ENCODE assay signal across 16 cellular contexts in the genomic region with DNA sequence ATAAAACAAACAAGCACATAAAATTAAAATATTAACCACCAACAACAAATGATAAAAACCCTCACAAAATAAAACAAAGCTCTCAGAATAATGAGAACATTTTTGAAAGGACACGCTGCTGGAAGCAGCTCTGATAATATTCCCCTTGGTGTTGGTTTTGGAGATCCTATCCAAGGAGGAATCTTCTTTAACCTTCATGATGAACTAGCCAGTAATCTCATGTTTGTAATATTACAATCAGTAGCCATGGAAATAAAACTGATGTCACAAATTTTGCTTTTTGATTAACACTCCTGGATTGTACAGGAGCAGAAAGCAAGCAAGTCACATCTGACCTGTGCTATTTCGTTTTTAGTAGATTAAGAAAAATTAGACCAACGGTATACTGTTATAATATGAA.
DNase-seq lines count a peak whose midpoint lies in the region; TF ChIP-seq lines count a peak whose summit lies in the region.
"Had no signal": no experiment of that assay in that cellular context is flagged by ENCODE, and none has a peak within 500 bp of the region (broad histone marks: within the 10 kb centered on the region; RNA-seq: fewer than 3 reads in every experiment).

No MANE protein-coding gene starts in this region.

- peaks cover 2% of the 10 kb centered on the region for H3K36me3 Mint-ChIP-seq in activated CD4-positive, alpha-beta T cell treated with anti-CD3 and anti-CD28 coated beads, Interleukin-2, amount 10 ng/mL, durations not matched to agents 24 days and 14 days (ENCODE audit: low read depth)
- H3K36me3 Mint-ChIP-seq in mesothelial cell of epicardium (no peaks in the 10 kb centered on the region), type B pancreatic cell (peaks cover 3% of the 10 kb centered on the region)

- H3K4me3 Mint-ChIP-seq in activated CD4-positive, alpha-beta T cell treated with anti-CD3 and anti-CD28 coated beads, Interleukin-2, amount 10 ng/mL, durations not matched to agents 24 days and 14 days = no peak overlapping the region
- no peak overlapping the region for H3K4me3 Mint-ChIP-seq in mesothelial cell of epicardium
- peak overlapping the region; percentile 41 for H3K4me3 Mint-ChIP-seq in type B pancreatic cell
- H3K4me3 Mint-ChIP-seq: CD8-positive, alpha-beta T cell; H9 had no signal

- no peaks in the 10 kb centered on the region for H3K27me3 Mint-ChIP-seq in activated CD4-positive, alpha-beta T cell treated with anti-CD3 and anti-CD28 coated beads, Interleukin-2, amount 10 ng/mL, durations not matched to agents 24 days and 14 days
- H3K27me3 Mint-ChIP-seq in mesothelial cell of epicardium (ENCODE audit: low read depth) (no peaks in the 10 kb centered on the region), type B pancreatic cell (no peaks in the 10 kb centered on the region)

- CTCF ChIA-PET in SK-N-SH (lab: Yijun Ruan, JAX) = interaction anchor here (0.6 to 9.4 kb wide), 46 partner anchors 10 to 1947 kb away, joined by 3 to 128 read pairs (median 5); a partner anchor contains a TSS

- no peak for TF ChIP-seq EP300 in SK-N-SH (IDR thresholded peaks at IDR 0.05; ENCODE audit: borderline replicate concordance in 1 of 2, low read depth in 1 of 2, low read length in 1 of 2)

- H3K4me1 ChIP-seq in SK-N-SH (ENCODE audit: control insufficient read depth in 1 of 2, insufficient read depth in 2 of 2, low read depth in 1 of 2, low read length in 1 of 2) = peaks cover 51 to 54% of the 10 kb centered on the region in 2 experiments

- TF ChIP-seq CTCF in SK-N-SH (IDR thresholded peaks at IDR 0.05) = no peak
- no peak for TF ChIP-seq CTCF in mesothelial cell of epicardium (IDR thresholded peaks at IDR 0.05; ENCODE audit: unreplicated experiment)
- no peak for TF ChIP-seq CTCF in type B pancreatic cell (conservative IDR thresholded peaks at IDR 0.05)

- no peaks in the 10 kb centered on the region for H3K9me3 ChIP-seq in SK-N-SH

- WGBS in SK-N-SH (ENCODE audit: low lambda C conversion rate) = 66% methylated on average over 3 of the region's 3 CpGs

- DNase-seq in activated CD4-positive, alpha-beta T cell treated with anti-CD3 and anti-CD28 coated beads, Interleukin-2, amount 10 ng/mL, durations not matched to agents 24 days and 14 days = no peak
- no peak for DNase-seq in activated CD4-positive, alpha-beta T cell treated with anti-CD3 and anti-CD28 coated beads for 1 hour
- DNase-seq in SK-N-SH (no peak), mesothelial cell of epicardium (ENCODE audit: low spot score in 2 of 2, unreplicated experiment in 2 of 2) (no peak), type B pancreatic cell (ENCODE audit: extremely low spot score, unreplicated experiment) (no peak), H7 (no peak), H4 (ENCODE audit: low spot score) (no peak)
- DNase-seq: AML-193; C1 segment of cervical spinal cord; Calu3; CD8-positive, alpha-beta T cell; MM.1S; NCI-H1930; NCI-H510A had no signal

- H3K9ac ChIP-seq in SK-N-SH = no peak overlapping the region

- H3K9me3 Mint-ChIP-seq in activated CD4-positive, alpha-beta T cell treated with anti-CD3 and anti-CD28 coated beads, Interleukin-2, amount 10 ng/mL, durations not matched to agents 24 days and 14 days = no peaks in the 10 kb centered on the region
- H3K9me3 Mint-ChIP-seq in mesothelial cell of epicardium = no peaks in the 10 kb centered on the region
- H3K9me3 Mint-ChIP-seq in type B pancreatic cell = peaks cover 5% of the 10 kb centered on the region
- H3K9me3 Mint-ChIP-seq: CD8-positive, alpha-beta T cell; H9 had no signal

- intact Hi-C loops in activated CD4-positive, alpha-beta T cell treated with anti-CD3 and anti-CD28 coated beads, Interleukin-2, amount 10 ng/mL, durations not matched to agents 24 days and 14 days (cut with micrococcal nuclease) = loop anchor here (5.0 to 10.0 kb wide), 6 partner anchors 96 to 1219 kb away; a partner anchor contains a TSS

- H3K27ac ChIP-seq in SK-N-SH (ENCODE audit: low read depth in 2 of 2, low read length in 1 of 2) = peak overlapping the region in 1 of 2 experiments; percentile 98; a peak in 2 of 4 replicates
- H3K27ac ChIP-seq: RWPE1 had no signal

- 0 out of 2 replicates have a peak overlapping the region, but pooled peaks have one; percentile 5 for H3K4me2 ChIP-seq in SK-N-SH

- H3K4me3 ChIP-seq in SK-N-SH (ENCODE audit: low read depth in 2 of 2, low read length in 1 of 2) (no peak overlapping the region), H7 (ENCODE audit: insufficient read depth, low read depth, low read length) (no peak overlapping the region)

- TF ChIP-seq RAD21 in SK-N-SH (IDR thresholded peaks at IDR 0.05; ENCODE audit: low read length) = no peak

- H3K27ac Mint-ChIP-seq in activated CD4-positive, alpha-beta T cell treated with anti-CD3 and anti-CD28 coated beads, Interleukin-2, amount 10 ng/mL, durations not matched to agents 24 days and 14 days = peak overlapping the region; percentile 21
- peak overlapping the region; percentile 31 for H3K27ac Mint-ChIP-seq in mesothelial cell of epicardium
- no peak overlapping the region for H3K27ac Mint-ChIP-seq in type B pancreatic cell
- H3K27ac Mint-ChIP-seq: CD8-positive, alpha-beta T cell; H9 had no signal

- H4K20me1 ChIP-seq in SK-N-SH (ENCODE audit: insufficient read depth) = no peaks in the 10 kb centered on the region

- no peak overlapping the region for H2AFZ ChIP-seq in SK-N-SH (ENCODE audit: low read depth)

- H3K36me3 ChIP-seq in SK-N-SH (replicated peaks in 1 of 2; ENCODE audit: control insufficient read depth in 1 of 2, insufficient read depth in 2 of 2, low read length in 1 of 2) = no peaks in the 10 kb centered on the region
- no peaks in the 10 kb centered on the region for H3K36me3 ChIP-seq in H7 (replicated peaks; ENCODE audit: control insufficient read depth, insufficient read depth, low read length)

- H3K27me3 ChIP-seq in SK-N-SH (ENCODE audit: insufficient read depth) (no peaks in the 10 kb centered on the region), H7 (ENCODE audit: control insufficient read depth, insufficient read depth, low read length) (no peaks in the 10 kb centered on the region)

- no peaks in the 10 kb centered on the region for H3K9me2 ChIP-seq in SK-N-SH

- POLR2A ChIA-PET in SK-N-SH (lab: Yijun Ruan, JAX) = interaction anchor here (1.0 to 1.8 kb wide), 4 partner anchors 34 to 1202 kb away, joined by 3 to 9 read pairs (median 4); no protein-coding TSS in a partner anchor

- H3K4me1 Mint-ChIP-seq in activated CD4-positive, alpha-beta T cell treated with anti-CD3 and anti-CD28 coated beads, Interleukin-2, amount 10 ng/mL, durations not matched to agents 24 days and 14 days = peaks cover 24% of the 10 kb centered on the region
- H3K4me1 Mint-ChIP-seq in mesothelial cell of epicardium (peaks cover 67% of the 10 kb centered on the region), type B pancreatic cell (ENCODE audit: unreplicated experiment) (peaks cover 70% of the 10 kb centered on the region)

- no peaks in the 10 kb centered on the region for H3K79me2 ChIP-seq in SK-N-SH (ENCODE audit: insufficient read depth)

- peaks cover 2% of the 10 kb centered on the region for H3F3A ChIP-seq in SK-N-SH (replicated peaks; ENCODE audit: insufficient read depth)

TF ChIP-seq in SK-N-SH, 30 proteins besides CTCF, POLR2A, EP300 and RAD21:
- TF ChIP-seq, protein P1, sequence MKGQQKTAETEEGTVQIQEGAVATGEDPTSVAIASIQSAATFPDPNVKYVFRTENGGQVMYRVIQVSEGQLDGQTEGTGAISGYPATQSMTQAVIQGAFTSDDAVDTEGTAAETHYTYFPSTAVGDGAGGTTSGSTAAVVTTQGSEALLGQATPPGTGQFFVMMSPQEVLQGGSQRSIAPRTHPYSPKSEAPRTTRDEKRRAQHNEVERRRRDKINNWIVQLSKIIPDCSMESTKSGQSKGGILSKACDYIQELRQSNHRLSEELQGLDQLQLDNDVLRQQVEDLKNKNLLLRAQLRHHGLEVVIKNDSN (IDR thresholded peaks at IDR 0.05; ENCODE audit: borderline replicate concordance, low read depth) = no peak
- TF ChIP-seq GABPA (IDR thresholded peaks at IDR 0.05; ENCODE audit: low read depth) = no peak
- TF ChIP-seq, protein P2, sequence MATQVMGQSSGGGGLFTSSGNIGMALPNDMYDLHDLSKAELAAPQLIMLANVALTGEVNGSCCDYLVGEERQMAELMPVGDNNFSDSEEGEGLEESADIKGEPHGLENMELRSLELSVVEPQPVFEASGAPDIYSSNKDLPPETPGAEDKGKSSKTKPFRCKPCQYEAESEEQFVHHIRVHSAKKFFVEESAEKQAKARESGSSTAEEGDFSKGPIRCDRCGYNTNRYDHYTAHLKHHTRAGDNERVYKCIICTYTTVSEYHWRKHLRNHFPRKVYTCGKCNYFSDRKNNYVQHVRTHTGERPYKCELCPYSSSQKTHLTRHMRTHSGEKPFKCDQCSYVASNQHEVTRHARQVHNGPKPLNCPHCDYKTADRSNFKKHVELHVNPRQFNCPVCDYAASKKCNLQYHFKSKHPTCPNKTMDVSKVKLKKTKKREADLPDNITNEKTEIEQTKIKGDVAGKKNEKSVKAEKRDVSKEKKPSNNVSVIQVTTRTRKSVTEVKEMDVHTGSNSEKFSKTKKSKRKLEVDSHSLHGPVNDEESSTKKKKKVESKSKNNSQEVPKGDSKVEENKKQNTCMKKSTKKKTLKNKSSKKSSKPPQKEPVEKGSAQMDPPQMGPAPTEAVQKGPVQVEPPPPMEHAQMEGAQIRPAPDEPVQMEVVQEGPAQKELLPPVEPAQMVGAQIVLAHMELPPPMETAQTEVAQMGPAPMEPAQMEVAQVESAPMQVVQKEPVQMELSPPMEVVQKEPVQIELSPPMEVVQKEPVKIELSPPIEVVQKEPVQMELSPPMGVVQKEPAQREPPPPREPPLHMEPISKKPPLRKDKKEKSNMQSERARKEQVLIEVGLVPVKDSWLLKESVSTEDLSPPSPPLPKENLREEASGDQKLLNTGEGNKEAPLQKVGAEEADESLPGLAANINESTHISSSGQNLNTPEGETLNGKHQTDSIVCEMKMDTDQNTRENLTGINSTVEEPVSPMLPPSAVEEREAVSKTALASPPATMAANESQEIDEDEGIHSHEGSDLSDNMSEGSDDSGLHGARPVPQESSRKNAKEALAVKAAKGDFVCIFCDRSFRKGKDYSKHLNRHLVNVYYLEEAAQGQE (IDR thresholded peaks at IDR 0.05; ENCODE audit: low read depth, low read length) = no peak
- TF ChIP-seq GATA2 (CRISPR knock-in tag; IDR thresholded peaks at IDR 0.05) = peak; percentile 4; the same call in 1 of the 2 replicates
- no peak for TF ChIP-seq MEF2A (IDR thresholded peaks at IDR 0.05; ENCODE audit: borderline replicate concordance, low read depth)
- no peak for TF ChIP-seq RCOR1 (IDR thresholded peaks at IDR 0.05; ENCODE audit: low read length)
TF ChIP-seq in SK-N-SH: peak in this region for 1.
